18 cellular contexts compared by ENCODE assay signal in genomic region chr12:185197-185955, GRCh38. TPM values are rescaled to one million over a fixed set of nuclear protein-coding genes. Genes with fewer than 3 reads are reported as not detected.
DNase-seq lines count a peak whose midpoint lies in the region; ATAC-seq lines count a peak whose summit lies in the region.
"Had no signal": no experiment of that assay in that cellular context is flagged by ENCODE, and none has a peak within 500 bp of the region (broad histone marks: within the 10 kb centered on the region; RNA-seq: fewer than 3 reads in every experiment).

No MANE protein-coding gene starts in this region.

- H3K4me3 ChIP-seq in H7 (ENCODE audit: insufficient read depth, low read depth, low read length) = no peak overlapping the region
- H3K4me3 ChIP-seq: GM12878, GM23248 had no signal

- H3K36me3 ChIP-seq in H7 (replicated peaks; ENCODE audit: control insufficient read depth, insufficient read depth, low read length) = no peaks in the 10 kb centered on the region

- ATAC-seq in GM19452 (IDR thresholded peaks at IDR 0.05; ENCODE audit: unreplicated experiment) = no peak
- ATAC-seq: GM12878, HCT116, Panc1 had no signal

- peaks cover 13% of the 10 kb centered on the region for H3K27me3 ChIP-seq in H7 (ENCODE audit: control insufficient read depth, insufficient read depth, low read length)

- DNase-seq in G401 (ENCODE audit: low spot score) (peak; percentile 78), H7 (peak; percentile 43), cerebellar cortex (ENCODE audit: low spot score) (peak; percentile 74), myocyte (ENCODE audit: low read depth) (peak; percentile 28), pons (ENCODE audit: low spot score) (no peak), NCI-H69 (lab: John Stamatoyannopoulos, UW) (no peak)
- DNase-seq: CD4-positive, CD25-positive, alpha-beta regulatory T cell; DND-41; GM23248; Kasumi-1; NCI-H1105; NCI-H1694 had no signal

- in situ Hi-C loops in G401 (cut with HindIII; ENCODE audit: low sequenced_read_pairs) = no loop called here

RNA-seq across cellular contexts. Expression of gene SLC6A12, which starts 28.6 kb away (rescaled TPM):
- total RNA-seq in G401 (2014; rRNA removed; shearing (Covaris generic)) = not detected in 2 replicates
- 0.31 TPM in 1 of 2 replicates, not detected in the other for total RNA-seq in H7 (2014; rRNA removed; shearing (Covaris generic))
- total RNA-seq in myocyte = 0.05 TPM in 1 of 2 replicates, not detected in the other
- polyA plus RNA-seq in myocyte (2012) = 0.59 TPM
- total RNA-seq: B cell; CD4-positive, CD25-positive, alpha-beta regulatory T cell; GM23248; NCI-H460 had no signal
- polyA plus RNA-seq: CD4-positive, CD25-positive, alpha-beta regulatory T cell; GM23248 had no signal

Comparison
In these comparisons a context has a peak if more than half of its experiments do, and no peak if none do; other contexts are left out.
1. DNase-seq: peak in G401 (single experiment), H7 (single experiment), cerebellar cortex (single experiment) and myocyte (single experiment); none in pons (single experiment) and NCI-H69 (single experiment).